8 cellular contexts compared by ENCODE assay signal in the genomic region with DNA sequence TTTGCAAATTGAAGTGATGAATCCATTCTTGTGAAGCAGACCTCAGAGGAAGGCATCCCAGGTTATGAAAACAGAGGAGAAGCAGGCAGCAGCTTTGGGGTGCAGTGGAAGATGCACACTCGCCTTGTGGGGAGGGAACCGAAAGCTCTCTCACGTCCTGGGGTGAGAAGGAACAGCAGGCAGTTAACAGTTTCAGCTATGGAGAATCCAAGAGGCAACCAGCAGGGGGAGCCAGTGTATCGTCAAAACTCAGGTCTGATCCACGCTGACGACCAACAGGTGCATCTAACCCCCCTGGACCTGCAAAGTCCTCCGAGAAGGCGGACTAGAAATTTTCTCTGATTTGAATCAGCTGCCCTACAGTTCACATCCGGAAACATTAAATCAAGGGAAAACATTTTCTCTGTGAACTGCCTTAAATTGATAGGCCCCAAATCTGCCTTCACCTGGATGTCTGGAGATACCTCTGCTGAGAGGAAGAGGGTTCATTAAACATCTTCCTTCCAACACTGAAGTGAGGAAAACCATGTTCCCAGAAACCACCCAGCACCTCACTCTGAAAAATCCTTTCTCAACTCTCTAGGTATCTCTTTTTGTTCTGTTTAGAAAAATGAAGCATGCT.
DNase-seq lines count a peak whose midpoint lies in the region; ATAC-seq and TF ChIP-seq lines count a peak whose summit lies in the region.

No MANE protein-coding gene starts in this region.

- H3K4me2 ChIP-seq in DOHH2 (ENCODE audit: low read length) (no peak overlapping the region), PC-9 (peak overlapping the region; percentile 28; the same call in 1 of the 2 replicates)

- H3K79me2 ChIP-seq in DOHH2 (ENCODE audit: control insufficient read depth, low read length) (no peaks in the 10 kb centered on the region), PC-9 (ENCODE audit: low read depth) (no peaks in the 10 kb centered on the region)

- POLR2A ChIA-PET in PC-9 (lab: Charles Lee; ENCODE audit: unreplicated experiment): no interaction called here

- H3K4me1 ChIP-seq in DOHH2 (ENCODE audit: control insufficient read depth, low read length) (no peaks in the 10 kb centered on the region), PC-9 (replicated peaks; ENCODE audit: insufficient read depth) (no peaks in the 10 kb centered on the region), ovary (ENCODE audit: insufficient read depth) (no peaks in the 10 kb centered on the region), uterus (no peaks in the 10 kb centered on the region)

- peaks cover 27% of the 10 kb centered on the region for H3K27me3 Mint-ChIP-seq in activated T-helper 17 cell treated with anti-CD3 and anti-CD28 coated beads, Interleukin-2, amount 50 U/mL, for 72 hours

- H3F3A ChIP-seq in DOHH2 (ENCODE audit: control insufficient read depth, insufficient read depth) (no peaks in the 10 kb centered on the region), PC-9 (ENCODE audit: insufficient read depth, low read depth) (no peaks in the 10 kb centered on the region)

- H3K36me3 Mint-ChIP-seq in activated T-helper 17 cell treated with anti-CD3 and anti-CD28 coated beads, Interleukin-2, amount 50 U/mL, for 72 hours (ENCODE audit: low read depth): no peaks in the 10 kb centered on the region

- BruUV-seq in PC-9 (replicated peaks; lab: Mats Ljungman, UMichigan): no TSS peak

- H3K27me3 ChIP-seq in DOHH2 (ENCODE audit: control insufficient read depth, low read length) (no peaks in the 10 kb centered on the region), PC-9 (ENCODE audit: insufficient read depth, low read depth) (peaks cover 73% of the 10 kb centered on the region), ovary (no peaks in the 10 kb centered on the region), uterus (no peaks in the 10 kb centered on the region)

- H3K9me3 ChIP-seq in DOHH2 (ENCODE audit: control insufficient read depth, insufficient read depth, low read length) (no peaks in the 10 kb centered on the region), PC-9 (ENCODE audit: insufficient read depth, low read depth) (no peaks in the 10 kb centered on the region), ovary (no peaks in the 10 kb centered on the region), uterus (no peaks in the 10 kb centered on the region)

- H3K4me3 ChIP-seq in DOHH2 (ENCODE audit: low read length) (no peak overlapping the region), PC-9 (no peak overlapping the region), ovary (no peak overlapping the region), uterus (no peak overlapping the region)

- no peak for TF ChIP-seq EP300 in ovary (IDR thresholded peaks at IDR 0.05)

- TF ChIP-seq POLR2A in ovary (IDR thresholded peaks at IDR 0.05) (no peak), uterus (IDR thresholded peaks at IDR 0.05) (no peak)

- no peak overlapping the region for H2AFZ ChIP-seq in PC-9

- no peak overlapping the region for H3K4me3 Mint-ChIP-seq in activated T-helper 17 cell treated with anti-CD3 and anti-CD28 coated beads, Interleukin-2, amount 50 U/mL, for 72 hours

- ATAC-seq in GM21515 (IDR thresholded peaks at IDR 0.05; ENCODE audit: unreplicated experiment): peak; percentile 96
- ATAC-seq in activated T-helper 17 cell treated with anti-CD3 and anti-CD28 coated beads, Interleukin-2, amount 50 U/mL, for 72 hours (replicated peaks): peak; percentile 80

- H3K9me3 Mint-ChIP-seq in activated T-helper 17 cell treated with anti-CD3 and anti-CD28 coated beads, Interleukin-2, amount 50 U/mL, for 72 hours: no peaks in the 10 kb centered on the region

- intact Hi-C loops in PC-9 (cut with micrococcal nuclease; ENCODE audit: unreplicated experiment): loop anchor here (1.0 to 10.0 kb wide), 4 partner anchors 49 to 846 kb away; no protein-coding TSS in a partner anchor
- intact Hi-C loops in ovary (cut with DNase I): no loop called here
- intact Hi-C loops in uterus (cut with DNase I; ENCODE audit: low total_unique reads): no loop called here

- H3K4me1 Mint-ChIP-seq in activated T-helper 17 cell treated with anti-CD3 and anti-CD28 coated beads, Interleukin-2, amount 50 U/mL, for 72 hours: no peaks in the 10 kb centered on the region

- CTCF ChIA-PET in PC-9 (lab: Charles Lee): interaction anchor here (0.5 to 0.6 kb wide), 2 partner anchors 13 to 233 kb away, joined by 4 read pairs; no protein-coding TSS in a partner anchor

- no peak overlapping the region for H3K27ac Mint-ChIP-seq in activated T-helper 17 cell treated with anti-CD3 and anti-CD28 coated beads, Interleukin-2, amount 50 U/mL, for 72 hours

- peak; percentile 74 for TF ChIP-seq CTCF in DOHH2 (IDR thresholded peaks at IDR 0.05; ENCODE audit: low read depth, low read length, poor library complexity, severe bottlenecking)
- TF ChIP-seq CTCF in PC-9 (conservative IDR thresholded peaks at IDR 0.05): peak; percentile 75
- TF ChIP-seq CTCF in ovary (IDR thresholded peaks at IDR 0.05): peak in 1 of 3 donors; percentile 14
- TF ChIP-seq CTCF in uterus (IDR thresholded peaks at IDR 0.05): peak; percentile 43 to 56 (median 44)

- H3K27ac ChIP-seq in DOHH2 (ENCODE audit: low read depth, low read length): no peak overlapping the region
- H3K27ac ChIP-seq in PC-9: no peak overlapping the region
- H3K27ac ChIP-seq in ovary: no peak overlapping the region
- H3K27ac ChIP-seq in uterus: no peak overlapping the region

- DNase-seq in HT1080 (ENCODE audit: low read depth): peak; percentile 53
- peak; percentile 39 to 66 for DNase-seq in PC-9
- peak; percentile 6 for DNase-seq in foreskin melanocyte
- DNase-seq in ovary: peak in 3 of 5 donors; percentile 42 to 53 (median 47)
- peak; percentile 39 to 41 for DNase-seq in uterus

- H3K9me2 ChIP-seq in DOHH2 (replicated peaks; ENCODE audit: control insufficient read depth, low read length): no peaks in the 10 kb centered on the region
- H3K9me2 ChIP-seq in PC-9 (ENCODE audit: insufficient read depth): no peaks in the 10 kb centered on the region

- H4K20me1 ChIP-seq in DOHH2 (ENCODE audit: control insufficient read depth, insufficient read depth, low read depth, low read length): no peaks in the 10 kb centered on the region
- no peaks in the 10 kb centered on the region for H4K20me1 ChIP-seq in PC-9 (ENCODE audit: insufficient read depth)

- H3K36me3 ChIP-seq in DOHH2 (ENCODE audit: control insufficient read depth, low read length) (no peaks in the 10 kb centered on the region), PC-9 (ENCODE audit: low read depth) (no peaks in the 10 kb centered on the region), ovary (no peaks in the 10 kb centered on the region), uterus (no peaks in the 10 kb centered on the region)

- 10 to 17% (median 12%) methylated on average over 9 of the region's 9 CpGs for WGBS in ovary, 3 donors
